In the genomic region with DNA sequence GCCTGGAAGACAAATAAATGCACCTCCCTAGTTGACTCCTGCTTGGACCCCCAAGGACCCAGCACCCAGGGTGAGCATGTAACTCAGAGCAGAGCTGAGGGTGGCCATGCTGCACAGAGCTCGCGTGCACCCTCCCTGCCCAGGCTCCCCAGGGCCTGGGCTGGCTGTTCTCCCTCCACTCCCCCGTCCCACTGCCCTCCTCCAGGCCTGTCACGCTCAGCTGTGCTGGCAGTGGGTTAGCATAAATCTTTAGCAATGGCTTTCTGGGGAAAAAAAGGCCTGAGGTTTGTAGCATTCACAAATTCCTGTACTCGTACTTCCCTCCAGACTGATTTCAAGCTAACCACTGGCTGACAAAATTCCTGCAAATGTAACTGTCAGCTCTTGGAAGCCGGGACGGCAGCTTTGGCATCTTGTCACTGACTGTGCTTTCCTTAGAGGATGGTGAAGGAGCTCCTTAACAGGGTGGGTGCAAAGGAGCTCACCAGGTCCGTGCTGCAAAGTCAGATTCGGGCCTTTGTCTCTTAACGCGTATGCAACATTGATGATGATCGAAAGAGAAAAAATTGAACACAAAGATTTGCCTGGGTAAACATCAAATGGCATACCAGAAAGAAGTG, we compare ENCODE assay signal across 1 cellular context.
TF ChIP-seq lines count a peak whose summit lies in the region.

No MANE protein-coding gene starts in this region.

TF ChIP-seq in GM23338, 12 proteins besides CTCF, POLR2A, EP300 and RAD21 (continued from another document):
- TF ChIP-seq, protein P1, sequence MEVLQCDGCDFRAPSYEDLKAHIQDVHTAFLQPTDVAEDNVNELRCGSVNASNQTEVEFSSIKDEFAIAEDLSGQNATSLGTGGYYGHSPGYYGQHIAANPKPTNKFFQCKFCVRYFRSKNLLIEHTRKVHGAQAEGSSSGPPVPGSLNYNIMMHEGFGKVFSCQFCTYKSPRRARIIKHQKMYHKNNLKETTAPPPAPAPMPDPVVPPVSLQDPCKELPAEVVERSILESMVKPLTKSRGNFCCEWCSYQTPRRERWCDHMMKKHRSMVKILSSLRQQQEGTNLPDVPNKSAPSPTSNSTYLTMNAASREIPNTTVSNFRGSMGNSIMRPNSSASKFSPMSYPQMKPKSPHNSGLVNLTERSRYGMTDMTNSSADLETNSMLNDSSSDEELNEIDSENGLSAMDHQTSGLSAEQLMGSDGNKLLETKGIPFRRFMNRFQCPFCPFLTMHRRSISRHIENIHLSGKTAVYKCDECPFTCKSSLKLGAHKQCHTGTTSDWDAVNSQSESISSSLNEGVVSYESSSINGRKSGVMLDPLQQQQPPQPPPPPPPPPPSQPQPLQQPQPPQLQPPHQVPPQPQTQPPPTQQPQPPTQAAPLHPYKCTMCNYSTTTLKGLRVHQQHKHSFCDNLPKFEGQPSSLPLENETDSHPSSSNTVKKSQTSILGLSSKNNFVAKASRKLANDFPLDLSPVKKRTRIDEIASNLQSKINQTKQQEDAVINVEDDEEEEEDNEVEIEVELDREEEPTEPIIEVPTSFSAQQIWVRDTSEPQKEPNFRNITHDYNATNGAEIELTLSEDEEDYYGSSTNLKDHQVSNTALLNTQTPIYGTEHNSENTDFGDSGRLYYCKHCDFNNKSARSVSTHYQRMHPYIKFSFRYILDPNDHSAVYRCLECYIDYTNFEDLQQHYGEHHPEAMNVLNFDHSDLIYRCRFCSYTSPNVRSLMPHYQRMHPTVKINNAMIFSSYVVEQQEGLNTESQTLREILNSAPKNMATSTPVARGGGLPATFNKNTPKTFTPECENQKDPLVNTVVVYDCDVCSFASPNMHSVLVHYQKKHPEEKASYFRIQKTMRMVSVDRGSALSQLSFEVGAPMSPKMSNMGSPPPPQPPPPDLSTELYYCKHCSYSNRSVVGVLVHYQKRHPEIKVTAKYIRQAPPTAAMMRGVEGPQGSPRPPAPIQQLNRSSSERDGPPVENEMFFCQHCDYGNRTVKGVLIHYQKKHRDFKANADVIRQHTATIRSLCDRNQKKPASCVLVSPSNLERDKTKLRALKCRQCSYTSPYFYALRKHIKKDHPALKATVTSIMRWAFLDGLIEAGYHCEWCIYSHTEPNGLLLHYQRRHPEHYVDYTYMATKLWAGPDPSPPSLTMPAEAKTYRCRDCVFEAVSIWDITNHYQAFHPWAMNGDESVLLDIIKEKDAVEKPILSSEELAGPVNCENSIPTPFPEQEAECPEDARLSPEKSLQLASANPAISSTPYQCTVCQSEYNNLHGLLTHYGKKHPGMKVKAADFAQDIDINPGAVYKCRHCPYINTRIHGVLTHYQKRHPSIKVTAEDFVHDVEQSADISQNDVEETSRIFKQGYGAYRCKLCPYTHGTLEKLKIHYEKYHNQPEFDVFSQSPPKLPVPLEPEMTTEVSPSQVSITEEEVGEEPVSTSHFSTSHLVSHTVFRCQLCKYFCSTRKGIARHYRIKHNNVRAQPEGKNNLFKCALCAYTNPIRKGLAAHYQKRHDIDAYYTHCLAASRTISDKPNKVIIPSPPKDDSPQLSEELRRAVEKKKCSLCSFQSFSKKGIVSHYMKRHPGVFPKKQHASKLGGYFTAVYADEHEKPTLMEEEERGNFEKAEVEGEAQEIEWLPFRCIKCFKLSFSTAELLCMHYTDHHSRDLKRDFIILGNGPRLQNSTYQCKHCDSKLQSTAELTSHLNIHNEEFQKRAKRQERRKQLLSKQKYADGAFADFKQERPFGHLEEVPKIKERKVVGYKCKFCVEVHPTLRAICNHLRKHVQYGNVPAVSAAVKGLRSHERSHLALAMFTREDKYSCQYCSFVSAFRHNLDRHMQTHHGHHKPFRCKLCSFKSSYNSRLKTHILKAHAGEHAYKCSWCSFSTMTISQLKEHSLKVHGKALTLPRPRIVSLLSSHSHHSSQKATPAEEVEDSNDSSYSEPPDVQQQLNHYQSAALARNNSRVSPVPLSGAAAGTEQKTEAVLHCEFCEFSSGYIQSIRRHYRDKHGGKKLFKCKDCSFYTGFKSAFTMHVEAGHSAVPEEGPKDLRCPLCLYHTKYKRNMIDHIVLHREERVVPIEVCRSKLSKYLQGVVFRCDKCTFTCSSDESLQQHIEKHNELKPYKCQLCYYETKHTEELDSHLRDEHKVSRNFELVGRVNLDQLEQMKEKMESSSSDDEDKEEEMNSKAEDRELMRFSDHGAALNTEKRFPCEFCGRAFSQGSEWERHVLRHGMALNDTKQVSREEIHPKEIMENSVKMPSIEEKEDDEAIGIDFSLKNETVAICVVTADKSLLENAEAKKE (CRISPR knock-in tag; IDR thresholded peaks at IDR 0.05): no peak
- TF ChIP-seq NANOG (IDR thresholded peaks at IDR 0.05; ENCODE audit: borderline replicate concordance): no peak
- no peak for TF ChIP-seq CREB1 (CRISPR knock-in tag; IDR thresholded peaks at IDR 0.05; ENCODE audit: low read depth)
- no peak for TF ChIP-seq EZH2 (IDR thresholded peaks at IDR 0.05; ENCODE audit: low read depth, unreplicated experiment)
- TF ChIP-seq, protein P2, sequence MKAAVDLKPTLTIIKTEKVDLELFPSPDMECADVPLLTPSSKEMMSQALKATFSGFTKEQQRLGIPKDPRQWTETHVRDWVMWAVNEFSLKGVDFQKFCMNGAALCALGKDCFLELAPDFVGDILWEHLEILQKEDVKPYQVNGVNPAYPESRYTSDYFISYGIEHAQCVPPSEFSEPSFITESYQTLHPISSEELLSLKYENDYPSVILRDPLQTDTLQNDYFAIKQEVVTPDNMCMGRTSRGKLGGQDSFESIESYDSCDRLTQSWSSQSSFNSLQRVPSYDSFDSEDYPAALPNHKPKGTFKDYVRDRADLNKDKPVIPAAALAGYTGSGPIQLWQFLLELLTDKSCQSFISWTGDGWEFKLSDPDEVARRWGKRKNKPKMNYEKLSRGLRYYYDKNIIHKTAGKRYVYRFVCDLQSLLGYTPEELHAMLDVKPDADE (IDR thresholded peaks at IDR 0.05): no peak
- no peak for TF ChIP-seq EZH2phosphoT487 (IDR thresholded peaks at IDR 0.05; ENCODE audit: unreplicated experiment)
- TF ChIP-seq ZNF114 (CRISPR knock-in tag; IDR thresholded peaks at IDR 0.05): no peak
- TF ChIP-seq ZNF331 (CRISPR knock-in tag; IDR thresholded peaks at IDR 0.05; ENCODE audit: low read depth): no peak
- no peak for TF ChIP-seq STAT1 (IDR thresholded peaks at IDR 0.05; ENCODE audit: unreplicated experiment)
- TF ChIP-seq JUNB (IDR thresholded peaks at IDR 0.05; ENCODE audit: unreplicated experiment): no peak
- TF ChIP-seq REST (IDR thresholded peaks at IDR 0.05; ENCODE audit: unreplicated experiment): no peak
TF ChIP-seq in GM23338: peak in this region for 0.
